In the genomic region with DNA sequence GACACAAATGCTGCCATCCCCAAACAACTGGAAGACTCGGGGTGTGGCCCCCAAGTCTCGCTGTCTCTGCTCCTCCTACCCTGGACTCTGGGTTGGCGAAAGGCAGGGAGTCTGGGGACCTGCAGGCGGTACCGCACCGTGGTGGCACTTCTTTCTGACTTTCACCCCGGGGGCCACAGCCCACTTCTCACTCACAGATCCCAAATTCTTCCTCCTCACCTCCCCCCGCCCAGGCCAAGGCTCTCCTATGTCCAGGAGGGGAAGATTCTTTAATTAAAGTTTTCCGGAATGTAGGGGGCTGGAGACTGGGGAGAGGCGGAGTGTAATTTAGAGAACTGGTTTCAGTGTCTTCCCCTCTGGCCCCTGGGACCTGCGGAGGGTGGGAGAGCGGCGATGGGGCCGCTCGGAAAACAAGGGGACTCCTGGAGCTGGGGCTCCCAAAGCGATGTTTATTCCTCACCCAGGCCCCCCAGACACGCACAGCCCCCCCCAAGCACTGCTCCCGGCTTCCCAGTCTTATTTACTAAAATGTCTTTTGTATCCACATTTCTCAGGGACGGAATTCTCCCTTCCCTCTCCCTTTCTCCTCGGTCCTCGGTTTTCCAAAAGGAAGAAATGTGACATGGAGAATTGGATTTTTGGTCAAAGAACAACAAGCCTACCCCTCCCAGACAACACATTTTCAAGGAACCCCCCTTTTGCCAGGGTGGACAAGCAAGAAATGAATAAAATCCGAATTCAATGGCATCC, we compare ENCODE assay signal across 1 cellular context.
TF ChIP-seq lines count a peak whose summit lies in the region.

No MANE protein-coding gene starts in this region.

TF ChIP-seq in H1, 55 proteins besides CTCF, POLR2A, EP300 and RAD21:
- TF ChIP-seq RNF2 (IDR thresholded peaks at IDR 0.05; ENCODE audit: borderline replicate concordance, low read depth, low read length, missing control alignments, poor library complexity, severe bottlenecking): peak; percentile 42
- peak; percentile 23 for TF ChIP-seq KDM4A (IDR thresholded peaks at IDR 0.05; ENCODE audit: low read depth, low read length, severe bottlenecking)
- no peak for TF ChIP-seq BACH1 (IDR thresholded peaks at IDR 0.05; ENCODE audit: low read length)
- TF ChIP-seq, protein P1, sequence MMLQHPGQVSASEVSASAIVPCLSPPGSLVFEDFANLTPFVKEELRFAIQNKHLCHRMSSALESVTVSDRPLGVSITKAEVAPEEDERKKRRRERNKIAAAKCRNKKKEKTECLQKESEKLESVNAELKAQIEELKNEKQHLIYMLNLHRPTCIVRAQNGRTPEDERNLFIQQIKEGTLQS (IDR thresholded peaks at IDR 0.05; ENCODE audit: insufficient read depth, low read depth, low read length): no peak
- peak; percentile 76 for TF ChIP-seq EZH2 (IDR thresholded peaks at IDR 0.05; ENCODE audit: low read depth, low read length, severe bottlenecking)
- TF ChIP-seq SUZ12 (IDR thresholded peaks at IDR 0.05; ENCODE audit: low read length): peak; percentile 56
- TF ChIP-seq SP4 (IDR thresholded peaks at IDR 0.05; ENCODE audit: low read length): no peak
- peak; percentile 52 for TF ChIP-seq CTBP2 (IDR thresholded peaks at IDR 0.05; ENCODE audit: borderline replicate concordance, insufficient read depth, insufficient read length, low read length)
